15 cellular contexts compared by ENCODE assay signal in genomic region chr12:110677982-110678381, GRCh38. TPM values are rescaled to one million over a fixed set of nuclear protein-coding genes. Genes with fewer than 3 reads are reported as not detected.
DNase-seq lines count a peak whose midpoint lies in the region; ATAC-seq and TF ChIP-seq lines count a peak whose summit lies in the region.
"Had no signal": no experiment of that assay in that cellular context is flagged by ENCODE, and none has a peak within 500 bp of the region (broad histone marks: within the 10 kb centered on the region; RNA-seq: fewer than 3 reads in every experiment).

No MANE protein-coding gene starts in this region.

- intact Hi-C loops in body of pancreas (cut with DNase I): no loop called here

- H3K4me3 ChIP-seq in body of pancreas: no peak overlapping the region
- H3K4me3 ChIP-seq: esophagus muscularis mucosa, testis had no signal

- peaks cover 33% of the 10 kb centered on the region for H3K36me3 Mint-ChIP-seq in activated CD4-positive, alpha-beta T cell treated with anti-CD3 and anti-CD28 coated beads, Interleukin-2, amount 10 ng/mL, durations not matched to agents 7 days and 5 days (ENCODE audit: low read depth)
- peaks cover 32% of the 10 kb centered on the region for H3K36me3 Mint-ChIP-seq in activated naive CD8-positive, alpha-beta T cell treated with anti-CD3 and anti-CD28 coated beads, Interleukin-2, amount 10 ng/mL, durations not matched to agents 7 days and 5 days
- peaks cover 54% of the 10 kb centered on the region for H3K36me3 Mint-ChIP-seq in stimulated activated memory B cell treated with anti-CD40 and anti-IgM and Interleukin-4, amounts not matched to agents 10 μg/mL and 1 μg/mL and 100 μg/mL, for 72 hours

- no peak for DNase-seq in activated CD4-positive, alpha-beta T cell treated with anti-CD3 and anti-CD28 coated beads, Interleukin-2, amount 10 ng/mL, durations not matched to agents 7 days and 5 days
- no peak for DNase-seq in activated CD4-positive, alpha-beta T cell treated with anti-CD3 and anti-CD28 coated beads, Interleukin-2, amount 50 U/mL, for 48 hours
- DNase-seq in activated naive CD8-positive, alpha-beta T cell treated with anti-CD3 and anti-CD28 coated beads, Interleukin-2, amount 10 ng/mL, durations not matched to agents 7 days and 5 days: no peak
- DNase-seq in body of pancreas (no peak), DMS114 treated with DMSO at 0.1 percent for 48 hours (lab: John Stamatoyannopoulos, UW; ENCODE audit: unreplicated experiment) (no peak), GM20000 (ENCODE audit: low spot score) (no peak)
- DNase-seq: NCI-H1436, NCI-H526 treated with DMSO at 0.1 percent for 48 hours, retina, testis had no signal

- H3K27me3 Mint-ChIP-seq in activated CD4-positive, alpha-beta T cell treated with anti-CD3 and anti-CD28 coated beads, Interleukin-2, amount 10 ng/mL, durations not matched to agents 7 days and 5 days: no peaks in the 10 kb centered on the region
- no peaks in the 10 kb centered on the region for H3K27me3 Mint-ChIP-seq in activated naive CD8-positive, alpha-beta T cell treated with anti-CD3 and anti-CD28 coated beads, Interleukin-2, amount 10 ng/mL, durations not matched to agents 7 days and 5 days
- H3K27me3 Mint-ChIP-seq in stimulated activated memory B cell treated with anti-CD40 and anti-IgM and Interleukin-4, amounts not matched to agents 10 μg/mL and 1 μg/mL and 100 μg/mL, for 72 hours: no peaks in the 10 kb centered on the region

- peak overlapping the region; percentile 81 for H3K27ac Mint-ChIP-seq in activated CD4-positive, alpha-beta T cell treated with anti-CD3 and anti-CD28 coated beads, Interleukin-2, amount 10 ng/mL, durations not matched to agents 7 days and 5 days
- peak overlapping the region; percentile 93 for H3K27ac Mint-ChIP-seq in activated naive CD8-positive, alpha-beta T cell treated with anti-CD3 and anti-CD28 coated beads, Interleukin-2, amount 10 ng/mL, durations not matched to agents 7 days and 5 days
- H3K27ac Mint-ChIP-seq in stimulated activated memory B cell treated with anti-CD40 and anti-IgM and Interleukin-4, amounts not matched to agents 10 μg/mL and 1 μg/mL and 100 μg/mL, for 72 hours: peak overlapping the region; percentile 80
- H3K27ac Mint-ChIP-seq: WTC11 had no signal

- TF ChIP-seq POLR2A in body of pancreas (IDR thresholded peaks at IDR 0.05): no peak

- ATAC-seq in HG02642 (IDR thresholded peaks at IDR 0.05; ENCODE audit: poor library complexity, unreplicated experiment) (peak; percentile 3), body of pancreas (no peak)
- no peak for ATAC-seq in activated naive CD8-positive, alpha-beta T cell treated with anti-CD3 and anti-CD28 coated beads, Interleukin-2, amount 10 ng/mL, durations not matched to agents 7 days and 5 days (ENCODE audit: low read depth)
- peak; percentile 47 for ATAC-seq in stimulated activated memory B cell treated with anti-CD40 and anti-IgM and Interleukin-4, amounts not matched to agents 10 μg/mL and 1 μg/mL and 100 μg/mL, for 72 hours
- ATAC-seq: WTC11 had no signal

- TF ChIP-seq CTCF in body of pancreas (IDR thresholded peaks at IDR 0.05) (no peak), GM20000 (IDR thresholded peaks at IDR 0.05; ENCODE audit: extremely low read depth, missing control alignments) (no peak)

- no peaks in the 10 kb centered on the region for H3K27me3 ChIP-seq in body of pancreas
- H3K27me3 ChIP-seq: esophagus muscularis mucosa, testis had no signal

- H3K36me3 ChIP-seq in body of pancreas (replicated peaks in 1 of 2; ENCODE audit: insufficient read depth in 1 of 2, low read depth in 2 of 2): no peaks in the 10 kb centered on the region

- H3K9me3 ChIP-seq in body of pancreas: no peaks in the 10 kb centered on the region
- H3K9me3 ChIP-seq: testis had no signal

- H3K4me3 Mint-ChIP-seq in activated CD4-positive, alpha-beta T cell treated with anti-CD3 and anti-CD28 coated beads, Interleukin-2, amount 10 ng/mL, durations not matched to agents 7 days and 5 days: no peak overlapping the region
- H3K4me3 Mint-ChIP-seq in activated naive CD8-positive, alpha-beta T cell treated with anti-CD3 and anti-CD28 coated beads, Interleukin-2, amount 10 ng/mL, durations not matched to agents 7 days and 5 days: peak overlapping the region; percentile 72
- H3K4me3 Mint-ChIP-seq in stimulated activated memory B cell treated with anti-CD40 and anti-IgM and Interleukin-4, amounts not matched to agents 10 μg/mL and 1 μg/mL and 100 μg/mL, for 72 hours: peak overlapping the region; percentile 69
- H3K4me3 Mint-ChIP-seq: WTC11 had no signal

- WGBS in body of pancreas, 2 donors: 64 to 83% methylated on average over 4 of the region's 4 CpGs

- peaks cover 7% of the 10 kb centered on the region for H3K9me3 Mint-ChIP-seq in activated CD4-positive, alpha-beta T cell treated with anti-CD3 and anti-CD28 coated beads, Interleukin-2, amount 10 ng/mL, durations not matched to agents 7 days and 5 days
- H3K9me3 Mint-ChIP-seq in activated naive CD8-positive, alpha-beta T cell treated with anti-CD3 and anti-CD28 coated beads, Interleukin-2, amount 10 ng/mL, durations not matched to agents 7 days and 5 days: no peaks in the 10 kb centered on the region
- peaks cover 2% of the 10 kb centered on the region for H3K9me3 Mint-ChIP-seq in stimulated activated memory B cell treated with anti-CD40 and anti-IgM and Interleukin-4, amounts not matched to agents 10 μg/mL and 1 μg/mL and 100 μg/mL, for 72 hours

- H3K4me1 Mint-ChIP-seq in activated CD4-positive, alpha-beta T cell treated with anti-CD3 and anti-CD28 coated beads, Interleukin-2, amount 10 ng/mL, durations not matched to agents 7 days and 5 days: peaks cover 44% of the 10 kb centered on the region
- H3K4me1 Mint-ChIP-seq in activated naive CD8-positive, alpha-beta T cell treated with anti-CD3 and anti-CD28 coated beads, Interleukin-2, amount 10 ng/mL, durations not matched to agents 7 days and 5 days: peaks cover 46% of the 10 kb centered on the region
- H3K4me1 Mint-ChIP-seq in stimulated activated memory B cell treated with anti-CD40 and anti-IgM and Interleukin-4, amounts not matched to agents 10 μg/mL and 1 μg/mL and 100 μg/mL, for 72 hours: peaks cover 78% of the 10 kb centered on the region

- POLR2A ChIA-PET in activated CD4-positive, alpha-beta T cell treated with anti-CD3 and anti-CD28 coated beads, Interleukin-2, amount 10 ng/mL, durations not matched to agents 7 days and 5 days (lab: Charles Lee): no interaction called here
- POLR2A ChIA-PET in activated naive CD8-positive, alpha-beta T cell treated with anti-CD3 and anti-CD28 coated beads, Interleukin-2, amount 10 ng/mL, durations not matched to agents 7 days and 5 days (lab: Charles Lee): interaction anchor here (0.7 to 2.6 kb wide), 7 partner anchors 9 to 228 kb away, joined by 3 to 12 read pairs (median 7); partner anchors contain the start of genes ARPC3, HVCN1 and TCTN1

- CTCF ChIA-PET in activated CD4-positive, alpha-beta T cell treated with anti-CD3 and anti-CD28 coated beads, Interleukin-2, amount 10 ng/mL, durations not matched to agents 7 days and 5 days (lab: Charles Lee): interaction anchor here (1.0 kb wide), 1 partner anchor 9 kb away, joined by 4 read pairs; no protein-coding TSS in a partner anchor

- no peaks in the 10 kb centered on the region for H3K4me1 ChIP-seq in body of pancreas
- H3K4me1 ChIP-seq: testis had no signal

- H3K27ac ChIP-seq in body of pancreas: no peak overlapping the region
- H3K27ac ChIP-seq: testis had no signal

RNA-seq across cellular contexts. Expression of gene HVCN1, which starts 10.9 kb away (rescaled TPM):
- total RNA-seq in activated CD4-positive, alpha-beta T cell treated with anti-CD3 and anti-CD28 coated beads, Interleukin-2, amount 10 ng/mL, durations not matched to agents 7 days and 5 days: 10 to 100 TPM; 16.0 to 18.7 TPM
- total RNA-seq in activated naive CD8-positive, alpha-beta T cell treated with anti-CD3 and anti-CD28 coated beads, Interleukin-2, amount 10 ng/mL, durations not matched to agents 7 days and 5 days: 10 to 100 TPM; 20.3 to 21.0 TPM
- 1 to 10 TPM in 1 of 2 donors, under 1 TPM in 1; 0.66 to 1.3 TPM for total RNA-seq in body of pancreas
- total RNA-seq: HT-29 had no signal

Comparison
In these comparisons a context has a peak if more than half of its experiments do, and no peak if none do; other contexts are left out.
1. ATAC-seq: peak in HG02642 (single experiment) and stimulated activated memory B cell treated with anti-CD40 and anti-IgM and Interleukin-4, amounts not matched to agents 10 μg/mL and 1 μg/mL and 100 μg/mL, for 72 hours (single experiment); none in activated naive CD8-positive, alpha-beta T cell treated with anti-CD3 and anti-CD28 coated beads, Interleukin-2, amount 10 ng/mL, durations not matched to agents 7 days and 5 days (single experiment) and body of pancreas (single experiment).
2. RNA of gene HVCN1, which starts 10.9 kb away (total RNA-seq): 20.3 to 21.0 TPM in activated naive CD8-positive, alpha-beta T cell treated with anti-CD3 and anti-CD28 coated beads, Interleukin-2, amount 10 ng/mL, durations not matched to agents 7 days and 5 days and 16.0 to 18.7 TPM in activated CD4-positive, alpha-beta T cell treated with anti-CD3 and anti-CD28 coated beads, Interleukin-2, amount 10 ng/mL, durations not matched to agents 7 days and 5 days; 0.66 to 1.3 TPM in body of pancreas; every median in the first group is over 4 times any median in the second.
3. Peak in every context shown above with its lines, with median percentiles within 50 percentile points of each other: H3K27ac Mint-ChIP-seq.